21 cellular contexts compared by ENCODE assay signal in the genomic region with DNA sequence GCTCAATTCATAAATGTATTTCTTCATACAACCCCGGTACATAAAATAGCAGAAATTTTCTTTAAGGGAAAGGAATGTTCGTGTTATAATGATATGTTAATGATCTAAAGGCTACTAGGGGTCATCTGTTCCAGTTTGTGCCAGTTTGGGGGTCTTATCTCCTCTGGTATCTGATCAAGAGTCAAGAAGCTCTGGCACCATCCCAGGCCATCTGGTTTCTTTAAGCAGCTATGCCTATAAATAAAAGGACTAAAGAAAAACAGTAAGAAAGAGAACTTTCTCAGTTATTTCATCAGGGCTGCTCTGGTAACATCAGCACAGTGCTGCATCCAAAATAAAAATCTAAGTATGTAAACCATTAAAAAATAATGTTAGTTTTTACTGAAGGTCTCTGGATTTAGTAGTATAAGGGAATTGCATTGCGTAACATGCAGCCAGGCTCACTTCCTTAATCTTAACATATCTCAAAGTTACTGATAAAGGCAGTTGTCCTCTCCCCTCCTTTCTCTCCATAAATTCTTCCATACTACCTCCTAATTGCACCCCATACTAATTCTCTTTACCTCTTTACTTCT.
A peak's percentile ranks its signal among the peaks of the same experiment; 100 is the strongest.
DNase-seq lines count a peak whose midpoint lies in the region; ATAC-seq and TF ChIP-seq lines count a peak whose summit lies in the region.
"Had no signal": no experiment of that assay in that cellular context is flagged by ENCODE, and none has a peak within 500 bp of the region (broad histone marks: within the 10 kb centered on the region; RNA-seq: fewer than 3 reads in every experiment).

No MANE protein-coding gene starts in this region.

- H4K20me1 ChIP-seq in hepatocyte (ENCODE audit: insufficient read depth, poor library complexity, severe bottlenecking), result no peaks in the 10 kb centered on the region

- no peak overlapping the region for H3K4me2 ChIP-seq in hepatocyte

- H3K9me2 ChIP-seq in hepatocyte (replicated peaks; ENCODE audit: insufficient read depth), result no peaks in the 10 kb centered on the region

- intact Hi-C loops in vagina (cut with DNase I) (no loop called here), stomach (cut with DNase I; ENCODE audit: low total_unique reads) (no loop called here)

- DNase-seq in EH (ENCODE audit: low read depth) (peak; percentile 14), NB4 (ENCODE audit: low read depth) (peak; percentile 22), amniotic epithelial cell (ENCODE audit: low read depth) (peak; percentile 68), hepatocyte (ENCODE audit: low spot score) (no peak), vagina (ENCODE audit: extremely low spot score in 2 of 2) (no peak), stomach (no peak)
- DNase-seq: activated naive CD4-positive, alpha-beta T cell; activated T-cell treated with anti-CD3 and anti-CD28 coated beads, Interleukin-2, amount 50 U/mL, for 1 hour; amniotic stem cell; hypothalamus; Karpas-422; kidney; lower lobe of right lung; NCI-H1105; NCI-H2081; stimulated activated CD4-positive, alpha-beta T cell treated with anti-CD3 and anti-CD28 coated beads, Interleukin-1b, Interleukin-23, amount 100 ng/mL, for 48 hours; T-cell had no signal

- no peak for TF ChIP-seq POLR2A in NB4 (IDR thresholded peaks at IDR 0.05; ENCODE audit: extremely low read depth, insufficient read length)
- TF ChIP-seq POLR2A in vagina (IDR thresholded peaks at IDR 0.05), result no peak
- no peak for TF ChIP-seq POLR2A in stomach (IDR thresholded peaks at IDR 0.05)

- H3K9me3 ChIP-seq in hepatocyte (ENCODE audit: low read depth) (no peaks in the 10 kb centered on the region), vagina (no peaks in the 10 kb centered on the region), stomach (no peaks in the 10 kb centered on the region)
- H3K9me3 ChIP-seq: lower lobe of right lung had no signal

- H3K27ac ChIP-seq in hepatocyte, result peak overlapping the region; percentile 55
- no peak overlapping the region for H3K27ac ChIP-seq in vagina
- no peak overlapping the region for H3K27ac ChIP-seq in stomach
- H3K27ac ChIP-seq: C4-2B, lower lobe of right lung had no signal

- no peaks in the 10 kb centered on the region for H3K79me2 ChIP-seq in hepatocyte

- no peak for TF ChIP-seq EP300 in stomach (IDR thresholded peaks at IDR 0.05)

- TF ChIP-seq CTCF in NB4 (IDR thresholded peaks at IDR 0.05; ENCODE audit: low read depth, low read length) (no peak), hepatocyte (IDR thresholded peaks at IDR 0.05; ENCODE audit: poor library complexity) (no peak), vagina (IDR thresholded peaks at IDR 0.05) (no peak), stomach (IDR thresholded peaks at IDR 0.05) (no peak)

- no peaks in the 10 kb centered on the region for H3K36me3 ChIP-seq in hepatocyte (replicated peaks; ENCODE audit: insufficient read depth, low read depth)
- H3K36me3 ChIP-seq in vagina, result no peaks in the 10 kb centered on the region
- no peaks in the 10 kb centered on the region for H3K36me3 ChIP-seq in stomach
- H3K36me3 ChIP-seq: lower lobe of right lung had no signal

- no peak overlapping the region for H3K4me3 ChIP-seq in NB4 (ENCODE audit: low read depth, low read length)
- no peak overlapping the region for H3K4me3 ChIP-seq in hepatocyte
- H3K4me3 ChIP-seq in vagina, result no peak overlapping the region
- no peak overlapping the region for H3K4me3 ChIP-seq in stomach
- H3K4me3 ChIP-seq: lower lobe of right lung had no signal

- WGBS in hepatocyte (ENCODE audit: low lambda C conversion rate, missing lambda C conversion rate), result 53% methylated on average over 3 of the region's 3 CpGs
- WGBS in stomach, 5 donors, result 74 to 83% (median 78%) methylated on average over 3 of the region's 3 CpGs

- H3K27me3 ChIP-seq in hepatocyte (no peaks in the 10 kb centered on the region), vagina (no peaks in the 10 kb centered on the region), stomach (no peaks in the 10 kb centered on the region)

- no peaks in the 10 kb centered on the region for H3K4me1 ChIP-seq in hepatocyte (ENCODE audit: insufficient read depth)
- peaks cover 9% of the 10 kb centered on the region for H3K4me1 ChIP-seq in vagina
- no peaks in the 10 kb centered on the region for H3K4me1 ChIP-seq in stomach
- H3K4me1 ChIP-seq: lower lobe of right lung had no signal

- no peak for ATAC-seq in GM21360 (IDR thresholded peaks at IDR 0.05; ENCODE audit: unreplicated experiment)
- no peak for ATAC-seq in GM21619 (IDR thresholded peaks at IDR 0.05; ENCODE audit: unreplicated experiment)
- ATAC-seq: lower lobe of right lung; stimulated activated effector memory CD8-positive, alpha-beta T cell treated with anti-CD3 and anti-CD28 coated beads, Interleukin-12 subunit alpha, Interleukin-12 subunit beta, amount 100 ng/mL, for 72 hours; T-cell had no signal

- H2AFZ ChIP-seq in hepatocyte, result no peak overlapping the region

Comparison
In these comparisons a context has a peak if more than half of its experiments do, and no peak if none do; other contexts are left out.
1. DNase-seq: peak in EH (single experiment), NB4 (single experiment) and amniotic epithelial cell (single experiment); none in hepatocyte (single experiment), vagina (0 of 2) and stomach (single experiment).